19 cellular contexts compared by ENCODE assay signal in genomic region chr2:15158532-15158931, GRCh38.
DNase-seq lines count a peak whose midpoint lies in the region; ATAC-seq and TF ChIP-seq lines count a peak whose summit lies in the region.
"Had no signal": no experiment of that assay in that cellular context is flagged by ENCODE, and none has a peak within 500 bp of the region (broad histone marks: within the 10 kb centered on the region; RNA-seq: fewer than 3 reads in every experiment).

No MANE protein-coding gene starts in this region.

- no peak overlapping the region for H3K27ac ChIP-seq in HCT116 (ENCODE audit: low read depth, low read length)
- H3K27ac ChIP-seq in PC-3 (ENCODE audit: low read length): no peak overlapping the region
- H3K27ac ChIP-seq: A549, Peyer's patch had no signal

- no peak for TF ChIP-seq POLR2A in HCT116 (IDR thresholded peaks at IDR 0.05; ENCODE audit: borderline replicate concordance, extremely low read depth, insufficient read depth, insufficient read length)

- no peaks in the 10 kb centered on the region for H3K79me2 ChIP-seq in HCT116 (ENCODE audit: insufficient read depth, low read length)
- H3K79me2 ChIP-seq in PC-3 (ENCODE audit: low read length): no peaks in the 10 kb centered on the region

- peaks cover 48% of the 10 kb centered on the region for H3K4me1 Mint-ChIP-seq in neural crest cell

- H3K9me2 ChIP-seq in HCT116 (ENCODE audit: insufficient read depth): no peaks in the 10 kb centered on the region
- H3K9me2 ChIP-seq in PC-3 (replicated peaks; ENCODE audit: low read length): no peaks in the 10 kb centered on the region

- TF ChIP-seq RAD21 in HCT116 (IDR thresholded peaks at IDR 0.05; ENCODE audit: low read depth): no peak

- H4K20me1 ChIP-seq in HCT116 (ENCODE audit: insufficient read depth): no peaks in the 10 kb centered on the region
- no peaks in the 10 kb centered on the region for H4K20me1 ChIP-seq in PC-3 (ENCODE audit: low read length)

- CTCF ChIA-PET in HCT116 (lab: Charles Lee): no interaction called here
- CTCF ChIA-PET in PC-3 (lab: Charles Lee): no interaction called here

- H3K4me1 ChIP-seq in HCT116 (ENCODE audit: control insufficient read depth in 1 of 2, insufficient read depth in 2 of 2, low read length in 2 of 2): no peaks in the 10 kb centered on the region; a peak in 1 of 4 replicates
- peaks cover 8% of the 10 kb centered on the region for H3K4me1 ChIP-seq in PC-3 (ENCODE audit: insufficient read depth, low read length)
- H3K4me1 ChIP-seq: A549, Peyer's patch had no signal

- H3K27ac Mint-ChIP-seq in neural crest cell (ENCODE audit: unreplicated experiment): peak overlapping the region; percentile 88
- H3K27ac Mint-ChIP-seq: CD8-positive, alpha-beta T cell had no signal

- RAD21 ChIA-PET in HCT116 (lab: Charles Lee; ENCODE audit: low non-redundant PET in 1 of 2, low total read pairs in 2 of 2, uncharacterized antibody in 2 of 2, unreplicated experiment in 2 of 2): no interaction called here

- H3K36me3 Mint-ChIP-seq in neural crest cell (ENCODE audit: low read depth): no peaks in the 10 kb centered on the region
- H3K36me3 Mint-ChIP-seq: CD8-positive, alpha-beta T cell had no signal

- BruUV-seq in HCT116 (replicated peaks; lab: Mats Ljungman, UMichigan) (no TSS peak), PC-3 (replicated peaks; lab: Mats Ljungman, UMichigan) (no TSS peak)

- POLR2A ChIA-PET in HCT116 (lab: Charles Lee): no interaction called here
- POLR2A ChIA-PET in PC-3 (lab: Charles Lee; ENCODE audit: unreplicated experiment): no interaction called here

- H3K27me3 Mint-ChIP-seq in neural crest cell (ENCODE audit: low read depth): no peaks in the 10 kb centered on the region

- H3K27me3 ChIP-seq in HCT116 (ENCODE audit: insufficient read depth, low read length) (peaks cover 4% of the 10 kb centered on the region; the same call in 1 of the 2 replicates), PC-3 (ENCODE audit: low read length) (no peaks in the 10 kb centered on the region)
- H3K27me3 ChIP-seq: MG63, Peyer's patch had no signal

- no peaks in the 10 kb centered on the region for H3F3A ChIP-seq in PC-3 (ENCODE audit: low read length, unreplicated experiment)

- H2AFZ ChIP-seq in HCT116 (ENCODE audit: low read depth, low read length, poor library complexity, severe bottlenecking) (no peak overlapping the region), PC-3 (ENCODE audit: low read length) (0 out of 2 replicates have a peak overlapping the region, but pooled peaks have one; percentile 35)

- no peak for TF ChIP-seq CTCF in HCT116 (IDR thresholded peaks at IDR 0.05 in 2 of 3, conservative IDR thresholded peaks at IDR 0.05 in 1 of 3; ENCODE audit: borderline replicate concordance in 1 of 3, insufficient read depth in 1 of 3, low read depth in 2 of 3, low read length in 2 of 3)
- no peak for TF ChIP-seq CTCF in PC-3 (conservative IDR thresholded peaks at IDR 0.05; ENCODE audit: low read depth, low read length)
- no peak for TF ChIP-seq CTCF in epithelial cell of esophagus (IDR thresholded peaks at IDR 0.05; ENCODE audit: insufficient read depth, low read depth, low read length, missing control alignments)
- TF ChIP-seq CTCF in neural crest cell (conservative IDR thresholded peaks at IDR 0.05): no peak

- H3K9me3 Mint-ChIP-seq in neural crest cell: no peaks in the 10 kb centered on the region
- H3K9me3 Mint-ChIP-seq: CD8-positive, alpha-beta T cell had no signal

- H3K9ac ChIP-seq in HCT116 (ENCODE audit: low read length): no peak overlapping the region
- H3K9ac ChIP-seq in PC-3 (ENCODE audit: low read length): no peak overlapping the region; the same call in 1 of the 2 replicates

- H3K4me3 ChIP-seq in HCT116 (replicated peaks in 1 of 2; ENCODE audit: low read depth in 1 of 2, low read length in 2 of 2) (no peak overlapping the region), PC-3 (ENCODE audit: low read length) (no peak overlapping the region), epithelial cell of esophagus (ENCODE audit: low read length) (no peak overlapping the region)
- H3K4me3 ChIP-seq: A549, MG63, Peyer's patch had no signal

- H3K4me2 ChIP-seq in HCT116 (ENCODE audit: low read length) (no peak overlapping the region), PC-3 (ENCODE audit: low read length) (no peak overlapping the region)
- H3K4me2 ChIP-seq: A549 had no signal

- no peaks in the 10 kb centered on the region for H3K36me3 ChIP-seq in HCT116 (ENCODE audit: control insufficient read depth in 1 of 2, insufficient read depth in 2 of 2, low read length in 2 of 2)
- H3K36me3 ChIP-seq in PC-3 (ENCODE audit: low read depth, low read length): no peaks in the 10 kb centered on the region
- H3K36me3 ChIP-seq: MG63, Peyer's patch had no signal

- no peak for ATAC-seq in HCT116
- no peak for ATAC-seq in PC-3
- no peak for ATAC-seq in HG02870 (IDR thresholded peaks at IDR 0.05; ENCODE audit: unreplicated experiment)
- ATAC-seq: A549; CD8-positive, alpha-beta T cell had no signal

- intact Hi-C loops in HCT116 (cut with micrococcal nuclease): loop anchor here (5.0 kb wide), 1 partner anchor 419 kb away; no protein-coding TSS in a partner anchor
- intact Hi-C loops in PC-3 (cut with micrococcal nuclease): loop anchor here (2.0 kb wide), 1 partner anchor 730 kb away; no protein-coding TSS in a partner anchor

- H3K9me3 ChIP-seq in HCT116 (ENCODE audit: control insufficient read depth in 1 of 2, insufficient read depth in 1 of 2, low read depth in 1 of 2, low read length in 2 of 2) (no peaks in the 10 kb centered on the region), PC-3 (ENCODE audit: low read length) (no peaks in the 10 kb centered on the region)
- H3K9me3 ChIP-seq: A549, Caco-2, MG63, Peyer's patch had no signal

- DNase-seq in HCT116 (ENCODE audit: low read depth, low spot score) (no peak), PC-3 (peak; percentile 20), epithelial cell of esophagus (ENCODE audit: low read depth) (peak; percentile 55), neural crest cell (ENCODE audit: low read depth, low spot score) (no peak), HPDE6-E6E7 (ENCODE audit: extremely low spot score) (no peak), midbrain (lab: John Stamatoyannopoulos, UW) (no peak)
- DNase-seq: C1 segment of cervical spinal cord; Caco-2; CD8-positive, alpha-beta T cell; GF-D8; HCEC 1CT; KBM-7; MG63; NCI-H1930; NCI-H446 treated with DMSO at 0.1 percent for 48 hours; NCI-H82; Peyer's patch had no signal

- peak overlapping the region; percentile 19 for H3K4me3 Mint-ChIP-seq in neural crest cell
- H3K4me3 Mint-ChIP-seq: CD8-positive, alpha-beta T cell had no signal

TF ChIP-seq in HCT116, 20 proteins besides CTCF, POLR2A, EP300 and RAD21:
- TF ChIP-seq, protein P1, sequence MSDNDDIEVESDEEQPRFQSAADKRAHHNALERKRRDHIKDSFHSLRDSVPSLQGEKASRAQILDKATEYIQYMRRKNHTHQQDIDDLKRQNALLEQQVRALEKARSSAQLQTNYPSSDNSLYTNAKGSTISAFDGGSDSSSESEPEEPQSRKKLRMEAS (IDR thresholded peaks at IDR 0.05): 0 out of 2 replicates have a peak, but pooled peaks have one; percentile 16
- no peak for TF ChIP-seq JUND (IDR thresholded peaks at IDR 0.05)

Comparison
In these comparisons a context has a peak if more than half of its experiments do, and no peak if none do; other contexts are left out.
1. DNase-seq: peak in PC-3 (single experiment) and epithelial cell of esophagus (single experiment); none in HCT116 (single experiment), neural crest cell (single experiment), HPDE6-E6E7 (single experiment) and midbrain (single experiment).